20 cellular contexts compared by ENCODE assay signal in genomic region chr1:94636625-94637024, GRCh38.
DNase-seq lines count a peak whose midpoint lies in the region; ATAC-seq, FAIRE-seq and TF ChIP-seq lines count a peak whose summit lies in the region.
"Had no signal": no experiment of that assay in that cellular context is flagged by ENCODE, and none has a peak within 500 bp of the region (broad histone marks: within the 10 kb centered on the region; RNA-seq: fewer than 3 reads in every experiment).

No MANE protein-coding gene starts in this region.

- CTCF ChIA-PET in WTC11 (lab: Charles Lee) (interaction anchor here (1.7 to 2.2 kb wide), 3 partner anchors 8 to 155 kb away, joined by 5 to 12 read pairs (median 6); no protein-coding TSS in a partner anchor), OCI-LY7 (lab: Charles Lee; ENCODE audit: unreplicated experiment) (no interaction called here)

- H3K36me3 Mint-ChIP-seq in astrocyte (ENCODE audit: low read depth, unreplicated experiment) (peaks cover 4% of the 10 kb centered on the region), WTC11 (no peaks in the 10 kb centered on the region)

- H3K4me3 Mint-ChIP-seq in astrocyte (ENCODE audit: unreplicated experiment) = no peak overlapping the region
- H3K4me3 Mint-ChIP-seq in WTC11 = no peak overlapping the region
- H3K4me3 Mint-ChIP-seq: B cell; dendritic cell treated with granulocyte-macrophage colony-stimulating factor and Interleukin-4, amounts not matched to agents 40 ng/mL and 50 ng/mL, for 4 days had no signal

- no peaks in the 10 kb centered on the region for H3K79me2 ChIP-seq in astrocyte (ENCODE audit: insufficient read depth, low read length)
- no peaks in the 10 kb centered on the region for H3K79me2 ChIP-seq in OCI-LY7 (ENCODE audit: insufficient read depth, low read depth, low read length)

- H3K27ac Mint-ChIP-seq in astrocyte (ENCODE audit: unreplicated experiment) (no peak overlapping the region), WTC11 (no peak overlapping the region)
- H3K27ac Mint-ChIP-seq: B cell; dendritic cell treated with granulocyte-macrophage colony-stimulating factor and Interleukin-4, amounts not matched to agents 40 ng/mL and 50 ng/mL, for 4 days had no signal

- POLR2A ChIA-PET in WTC11 (lab: Charles Lee) = interaction anchor here (0.6 kb wide), 1 partner anchor 12 kb away, joined by 6 read pairs; no protein-coding TSS in a partner anchor
- POLR2A ChIA-PET in OCI-LY7 (lab: Charles Lee) = interaction anchor here (0.6 kb wide), 1 partner anchor 38 kb away, joined by 3 read pairs; no protein-coding TSS in a partner anchor

- no peaks in the 10 kb centered on the region for H4K20me1 ChIP-seq in astrocyte (ENCODE audit: insufficient read depth, low read length)
- no peaks in the 10 kb centered on the region for H4K20me1 ChIP-seq in OCI-LY7 (ENCODE audit: insufficient read depth, low read length)

- H3K27me3 ChIP-seq in astrocyte (ENCODE audit: insufficient read depth, low read length) = no peaks in the 10 kb centered on the region
- H3K27me3 ChIP-seq: ascending aorta, SJSA1 had no signal

- H3K4me1 ChIP-seq in astrocyte (ENCODE audit: insufficient read depth, low read length) (peaks cover 5% of the 10 kb centered on the region), OCI-LY7 (ENCODE audit: insufficient read depth, low read length, poor library complexity, severe bottlenecking) (no peaks in the 10 kb centered on the region)
- H3K4me1 ChIP-seq: ascending aorta had no signal

- no peak for FAIRE-seq in astrocyte (lab: Jason Lieb, UNC)

- no peaks in the 10 kb centered on the region for H3K36me3 ChIP-seq in astrocyte (ENCODE audit: insufficient read depth, low read length)
- H3K36me3 ChIP-seq in OCI-LY7 (ENCODE audit: insufficient read depth, low read length) = no peaks in the 10 kb centered on the region
- H3K36me3 ChIP-seq: ascending aorta, SJSA1 had no signal

- no peak overlapping the region for H3K9ac ChIP-seq in astrocyte (ENCODE audit: low read length)

- H3K27ac ChIP-seq in astrocyte (ENCODE audit: low read depth, low read length) (no peak overlapping the region), OCI-LY7 (ENCODE audit: low read depth, low read length, poor library complexity, severe bottlenecking) (no peak overlapping the region)
- H3K27ac ChIP-seq: ascending aorta, SJSA1 had no signal

- intact Hi-C loops in sciatic nerve (cut with DNase I) (no loop called here), OCI-LY7 (cut with micrococcal nuclease; ENCODE audit: unreplicated experiment) (no loop called here)

- H3K4me1 Mint-ChIP-seq in astrocyte (ENCODE audit: low read depth, unreplicated experiment) (peaks cover 9% of the 10 kb centered on the region), WTC11 (peaks cover 25% of the 10 kb centered on the region)
- H3K4me1 Mint-ChIP-seq: B cell had no signal

- peak; percentile 73 for DNase-seq in AG10803 (ENCODE audit: low read depth)
- peak; percentile 48 for DNase-seq in astrocyte (ENCODE audit: low read depth)
- peak; percentile 50 to 71 for DNase-seq in foreskin fibroblast
- no peak for DNase-seq in sciatic nerve (ENCODE audit: low spot score)
- DNase-seq in NCI-H526 (lab: John Stamatoyannopoulos, UW) = no peak
- no peak for DNase-seq in WTC11 (ENCODE audit: low spot score)
- DNase-seq in OCI-LY7 (ENCODE audit: low spot score) = no peak
- DNase-seq in NCI-H2029 (lab: John Stamatoyannopoulos, UW) = no peak
- DNase-seq: activated effector memory CD4-positive, alpha-beta T cell treated with Interleukin-2 at 50 U/mL for 16 hours; left cardiac atrium; MV-4-11; NCI-H2081; NCI-H510A treated with DMSO at 0.1 percent for 48 hours; occipital lobe; stimulated activated CD4-positive, alpha-beta T cell treated with anti-CD3 and anti-CD28 coated beads, Interleukin-4, amount 100 ng/mL, for 1 hour; substantia nigra had no signal

- no peaks in the 10 kb centered on the region for H3K27me3 Mint-ChIP-seq in astrocyte (ENCODE audit: low read depth, unreplicated experiment)
- H3K27me3 Mint-ChIP-seq in WTC11 (ENCODE audit: low read depth) = no peaks in the 10 kb centered on the region
- H3K27me3 Mint-ChIP-seq: dendritic cell treated with granulocyte-macrophage colony-stimulating factor and Interleukin-4, amounts not matched to agents 40 ng/mL and 50 ng/mL, for 4 days had no signal

- no peak overlapping the region for H3K4me3 ChIP-seq in AG10803 (ENCODE audit: low read length)
- no peak overlapping the region for H3K4me3 ChIP-seq in astrocyte (ENCODE audit: insufficient read depth, low read depth, low read length)
- H3K4me3 ChIP-seq in foreskin fibroblast (ENCODE audit: low read depth in 1 of 2, low read length in 2 of 2) = no peak overlapping the region
- H3K4me3 ChIP-seq in OCI-LY7 (ENCODE audit: low read depth, low read length, poor library complexity, severe bottlenecking) = no peak overlapping the region
- H3K4me3 ChIP-seq: ascending aorta, SJSA1 had no signal

- H3K9me3 ChIP-seq in astrocyte (ENCODE audit: insufficient read depth, low read depth, low read length) = no peaks in the 10 kb centered on the region
- no peaks in the 10 kb centered on the region for H3K9me3 ChIP-seq in OCI-LY7 (ENCODE audit: low read length)
- H3K9me3 ChIP-seq: ascending aorta, SJSA1 had no signal

- H3K9me3 Mint-ChIP-seq in astrocyte (ENCODE audit: unreplicated experiment) = peaks cover 6% of the 10 kb centered on the region
- no peaks in the 10 kb centered on the region for H3K9me3 Mint-ChIP-seq in WTC11
- H3K9me3 Mint-ChIP-seq: dendritic cell treated with granulocyte-macrophage colony-stimulating factor and Interleukin-4, amounts not matched to agents 40 ng/mL and 50 ng/mL, for 4 days had no signal

- no peaks in the 10 kb centered on the region for H3K9me2 ChIP-seq in OCI-LY7 (ENCODE audit: insufficient read depth, low read length)

- TF ChIP-seq CTCF in AG10803 (conservative IDR thresholded peaks at IDR 0.05; ENCODE audit: low read length) (no peak), astrocyte (IDR thresholded peaks at IDR 0.05; ENCODE audit: insufficient read depth, low read depth, low read length) (no peak), foreskin fibroblast (IDR thresholded peaks at IDR 0.05; ENCODE audit: low read depth, low read length) (no peak), WTC11 (IDR thresholded peaks at IDR 0.05) (no peak), OCI-LY7 (conservative IDR thresholded peaks at IDR 0.05; ENCODE audit: low read length) (no peak)

- peak; percentile 82 for ATAC-seq in sciatic nerve
- no peak for ATAC-seq in WTC11
- ATAC-seq: left cardiac atrium had no signal

- H3K4me2 ChIP-seq in astrocyte (ENCODE audit: low read length) (no peak overlapping the region), OCI-LY7 (ENCODE audit: low read length) (no peak overlapping the region)

- BruUV-seq in OCI-LY7 (replicated peaks; lab: Mats Ljungman, UMichigan) = no TSS peak

- H2AFZ ChIP-seq in astrocyte (ENCODE audit: low read depth, low read length) (no peak overlapping the region), OCI-LY7 (ENCODE audit: low read length) (no peak overlapping the region)

TF ChIP-seq in WTC11, 78 proteins besides CTCF, POLR2A, EP300 and RAD21 (continues in another document):
- TF ChIP-seq FOXP4 (CRISPR knock-in tag; IDR thresholded peaks at IDR 0.05) (no peak), MXD4 (CRISPR knock-in tag; IDR thresholded peaks at IDR 0.05; ENCODE audit: borderline replicate concordance) (no peak), IRF2 (CRISPR knock-in tag; IDR thresholded peaks at IDR 0.05; ENCODE audit: borderline replicate concordance, low read depth) (no peak), SMAD3 (CRISPR knock-in tag; IDR thresholded peaks at IDR 0.05; ENCODE audit: borderline replicate concordance) (no peak), KAT7 (CRISPR knock-in tag; IDR thresholded peaks at IDR 0.05; ENCODE audit: borderline replicate concordance) (no peak), USF2 (CRISPR knock-in tag; IDR thresholded peaks at IDR 0.05) (no peak), ATF6 (CRISPR knock-in tag; IDR thresholded peaks at IDR 0.05) (no peak), FOXP1 (CRISPR knock-in tag; IDR thresholded peaks at IDR 0.05; ENCODE audit: borderline replicate concordance) (no peak), NR1H2 (CRISPR knock-in tag; IDR thresholded peaks at IDR 0.05) (no peak), CREB1 (CRISPR knock-in tag; IDR thresholded peaks at IDR 0.05) (no peak)

Comparison
In these comparisons a context has a peak if more than half of its experiments do, and no peak if none do; other contexts are left out.
1. DNase-seq: peak in AG10803 (single experiment), astrocyte (single experiment) and foreskin fibroblast (2 of 2); none in sciatic nerve (single experiment), NCI-H526 (0 of 2), WTC11 (single experiment), OCI-LY7 (single experiment) and NCI-H2029 (single experiment).